34 cellular contexts compared by ENCODE assay signal in the genomic region with DNA sequence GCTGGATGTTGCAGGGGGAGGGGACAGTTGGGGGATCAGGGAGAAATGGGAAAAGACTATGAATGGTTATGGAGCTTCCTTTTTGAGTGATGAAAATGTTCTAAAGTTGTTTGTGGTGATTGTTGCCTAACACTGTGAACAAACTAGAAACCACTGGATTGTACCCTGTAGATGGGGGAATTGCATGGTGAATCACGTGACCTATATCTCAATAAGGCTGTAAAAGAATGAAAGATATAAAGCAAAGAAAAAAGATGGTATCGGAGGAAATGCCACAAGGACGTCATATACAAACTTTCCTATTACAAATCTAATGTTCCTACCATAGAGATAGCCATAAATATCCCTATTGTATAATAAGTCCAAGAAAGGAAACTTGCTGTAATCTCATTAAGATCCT. TPM values are rescaled to one million over a fixed set of nuclear protein-coding genes. Genes with fewer than 3 reads are reported as not detected.
"Had no signal": no experiment of that assay in that cellular context is flagged by ENCODE, and none has a peak within 500 bp of the region (broad histone marks: within the 10 kb centered on the region; RNA-seq: fewer than 3 reads in every experiment).

No MANE protein-coding gene starts in this region.

- H3K4me3 ChIP-seq: adrenal gland, SJCRH30, SK-N-MC had no signal

- H3K36me3 ChIP-seq: adrenal gland, brain microvascular endothelial cell, SJCRH30 had no signal

- H3K27me3 ChIP-seq: adrenal gland, brain microvascular endothelial cell, SJCRH30 had no signal

- ATAC-seq: activated CD8-positive, alpha-beta T cell treated with anti-CD3 and anti-CD28 coated beads for 36 hours; activated naive CD4-positive, alpha-beta T cell treated with anti-CD3 and anti-CD28 coated beads, Interleukin-2, amount 50 U/mL, for 72 hours; activated T-cell treated with anti-CD3 and anti-CD28 coated beads, Interleukin-2, amount 50 U/mL, for 72 hours; activated T-helper 17 cell treated with anti-CD3 and anti-CD28 coated beads, Interleukin-2, amount 50 U/mL, for 72 hours had no signal

- H3K27ac ChIP-seq: adrenal gland, brain microvascular endothelial cell, SJCRH30, SK-N-MC had no signal

- H3K9me3 Mint-ChIP-seq: activated CD4-positive, alpha-beta T cell treated with anti-CD3 and anti-CD28 coated beads, Interleukin-2, amount 10 ng/mL, durations not matched to agents 24 days and 14 days; activated CD8-positive, alpha-beta T cell treated with anti-CD3 and anti-CD28 coated beads for 36 hours; activated naive CD4-positive, alpha-beta T cell treated with anti-CD3 and anti-CD28 coated beads, Interleukin-2, amount 50 U/mL, for 72 hours; activated T-cell treated with anti-CD3 and anti-CD28 coated beads, Interleukin-2, amount 50 U/mL, for 72 hours; activated T-helper 17 cell treated with anti-CD3 and anti-CD28 coated beads, Interleukin-2, amount 50 U/mL, for 72 hours had no signal

- H3K4me3 Mint-ChIP-seq: activated CD4-positive, alpha-beta T cell treated with anti-CD3 and anti-CD28 coated beads, Interleukin-2, amount 10 ng/mL, durations not matched to agents 24 days and 14 days; activated CD8-positive, alpha-beta T cell treated with anti-CD3 and anti-CD28 coated beads for 36 hours; activated T-cell treated with anti-CD3 and anti-CD28 coated beads, Interleukin-2, amount 50 U/mL, for 72 hours; activated T-helper 17 cell treated with anti-CD3 and anti-CD28 coated beads, Interleukin-2, amount 50 U/mL, for 72 hours had no signal

- H3K36me3 Mint-ChIP-seq: activated naive CD4-positive, alpha-beta T cell treated with anti-CD3 and anti-CD28 coated beads, Interleukin-2, amount 50 U/mL, for 72 hours had no signal

- H3K27ac Mint-ChIP-seq: activated CD4-positive, alpha-beta T cell treated with anti-CD3 and anti-CD28 coated beads, Interleukin-2, amount 10 ng/mL, durations not matched to agents 24 days and 14 days; activated CD8-positive, alpha-beta T cell treated with anti-CD3 and anti-CD28 coated beads for 36 hours; activated naive CD4-positive, alpha-beta T cell treated with anti-CD3 and anti-CD28 coated beads, Interleukin-2, amount 50 U/mL, for 72 hours; activated T-cell treated with anti-CD3 and anti-CD28 coated beads, Interleukin-2, amount 50 U/mL, for 72 hours; activated T-helper 17 cell treated with anti-CD3 and anti-CD28 coated beads, Interleukin-2, amount 50 U/mL, for 72 hours had no signal

- FAIRE-seq: TTC549 had no signal

- H3K4me1 Mint-ChIP-seq: activated CD4-positive, alpha-beta T cell treated with anti-CD3 and anti-CD28 coated beads, Interleukin-2, amount 10 ng/mL, durations not matched to agents 24 days and 14 days; activated T-helper 17 cell treated with anti-CD3 and anti-CD28 coated beads, Interleukin-2, amount 50 U/mL, for 72 hours had no signal

- H3K4me1 ChIP-seq: adrenal gland, SJCRH30 had no signal

- H3K9me3 ChIP-seq: adrenal gland, SJCRH30 had no signal

- DNase-seq: activated CD4-positive, alpha-beta T cell treated with anti-CD3 and anti-CD28 coated beads, Interleukin-2, amount 10 ng/mL, durations not matched to agents 24 days and 14 days; activated CD4-positive, alpha-beta T cell treated with anti-CD3 and anti-CD28 coated beads, Interleukin-2, amount 50 U/mL, for 4 hours; activated CD8-positive, alpha-beta T cell treated with anti-CD3 and anti-CD28 coated beads for 36 hours; activated gamma-delta T cell; activated naive CD4-positive, alpha-beta T cell treated with Interleukin-2 at 50 U/mL for 16 hours; activated T-cell treated with anti-CD3 and anti-CD28 coated beads, Interleukin-2, amount 50 U/mL, for 1 hour; activated T-cell treated with anti-CD3 and anti-CD28 coated beads, Interleukin-2, amount 50 U/mL, for 72 hours; adrenal gland; anterior cingulate cortex; brain microvascular endothelial cell; central memory CD4-positive, alpha-beta T cell; Karpas-422; KBM-7; NCI-H1105; NCI-H1417 treated with DMSO at 0.1 percent for 48 hours; NCI-H1930; NCI-H2081 treated with DMSO at 0.1 percent for 48 hours; NCI-H226; NCI-H524 treated with DMSO at 0.1 percent for 48 hours; SHP77; SJCRH30; T1000 had no signal

RNA-seq across cellular contexts. Expression of a gene that starts 20.6 kb away (rescaled TPM):
- total RNA-seq: activated CD4-positive, alpha-beta T cell treated with anti-CD3 and anti-CD28 coated beads, Interleukin-2, amount 10 ng/mL, durations not matched to agents 24 days and 14 days; activated CD8-positive, alpha-beta memory T cell treated with anti-CD3 and anti-CD28 coated beads for 36 hours; activated CD8-positive, alpha-beta T cell treated with anti-CD3 and anti-CD28 coated beads for 36 hours; activated naive CD4-positive, alpha-beta T cell treated with anti-CD3 and anti-CD28 coated beads, Interleukin-2, amount 50 U/mL, for 72 hours; activated T-cell treated with anti-CD3 and anti-CD28 coated beads, Interleukin-2, amount 50 U/mL, for 72 hours; activated T-helper 17 cell treated with anti-CD3 and anti-CD28 coated beads, Interleukin-2, amount 50 U/mL, for 72 hours; cerebellum; MCF 10A; NCI-H460; OCI-LY7; RPMI7951; T-helper 1 cell treated with Interleukin-12 subunit alpha and Interleukin-12 subunit beta and Interleukin-4 antibody, amounts not matched to agents 30 ng/mL and 1 ng/mL, for 36 hours; T-helper 2 cell treated with Interferon-gamma antibody and Interleukin-4, amounts not matched to agents 100 ng/mL and 5 ng/mL, for 36 hours had no signal
